In genomic region chr19:45097450-45097775, GRCh38 we compare ENCODE assay signal across 12 cellular contexts. TPM values are rescaled to one million over a fixed set of nuclear protein-coding genes. Genes with fewer than 3 reads are reported as not detected.
DNase-seq lines count a peak whose midpoint lies in the region; ATAC-seq and TF ChIP-seq lines count a peak whose summit lies in the region.
"Had no signal": no experiment of that assay in that cellular context is flagged by ENCODE, and none has a peak within 500 bp of the region (broad histone marks: within the 10 kb centered on the region; RNA-seq: fewer than 3 reads in every experiment).

No MANE protein-coding gene starts in this region.

- peaks cover 23% of the 10 kb centered on the region for H3K27me3 Mint-ChIP-seq in GM23338 (ENCODE audit: insufficient read depth, low read depth, poor library complexity)

- H3K9me3 Mint-ChIP-seq in GM23338 = no peaks in the 10 kb centered on the region
- no peaks in the 10 kb centered on the region for H3K9me3 Mint-ChIP-seq in stimulated activated effector memory CD8-positive, alpha-beta T cell treated with anti-CD3 and anti-CD28 coated beads, Interleukin-12 subunit alpha, Interleukin-12 subunit beta, amount 100 ng/mL, for 72 hours

- no peaks in the 10 kb centered on the region for H3K9me2 ChIP-seq in GM23338 (ENCODE audit: insufficient read depth)

- H3K4me3 ChIP-seq in GM23338 (no peak overlapping the region), RWPE2 (ENCODE audit: severe bottlenecking) (no peak overlapping the region), fibroblast of lung (replicated peaks in 1 of 4; ENCODE audit: control extremely low read depth in 1 of 4, insufficient read depth in 1 of 4, low read depth in 3 of 4, low read length in 4 of 4) (no peak overlapping the region)
- H3K4me3 ChIP-seq: heart right ventricle had no signal

- peaks cover 68% of the 10 kb centered on the region for H3K4me1 Mint-ChIP-seq in GM23338
- H3K4me1 Mint-ChIP-seq in stimulated activated effector memory CD8-positive, alpha-beta T cell treated with anti-CD3 and anti-CD28 coated beads, Interleukin-12 subunit alpha, Interleukin-12 subunit beta, amount 100 ng/mL, for 72 hours = peaks cover 86% of the 10 kb centered on the region

- ATAC-seq in GM23338 (no peak), RWPE2 (ENCODE audit: low read depth) (no peak), HG03354 (IDR thresholded peaks at IDR 0.05; ENCODE audit: poor library complexity, severe bottlenecking, unreplicated experiment) (no peak), HG02852 (IDR thresholded peaks at IDR 0.05; ENCODE audit: unreplicated experiment) (no peak)
- ATAC-seq in stimulated activated effector memory CD8-positive, alpha-beta T cell treated with anti-CD3 and anti-CD28 coated beads, Interleukin-12 subunit alpha, Interleukin-12 subunit beta, amount 100 ng/mL, for 72 hours = no peak

- H3K27me3 ChIP-seq in GM23338 (ENCODE audit: insufficient read depth) = no peaks in the 10 kb centered on the region
- no peaks in the 10 kb centered on the region for H3K27me3 ChIP-seq in RWPE2 (ENCODE audit: insufficient read depth, poor library complexity, severe bottlenecking)
- no peaks in the 10 kb centered on the region for H3K27me3 ChIP-seq in fibroblast of lung (ENCODE audit: control insufficient read depth, insufficient read depth, low read length)
- H3K27me3 ChIP-seq: heart right ventricle had no signal

- H3K4me1 ChIP-seq in GM23338 (ENCODE audit: insufficient read depth) (peaks cover 22% of the 10 kb centered on the region), RWPE2 (ENCODE audit: insufficient read depth, poor library complexity, severe bottlenecking) (peaks cover 20% of the 10 kb centered on the region), fibroblast of lung (ENCODE audit: control insufficient read depth, extremely low read depth, insufficient read depth, low read length) (peaks cover 42% of the 10 kb centered on the region)

- no peak overlapping the region for H3K4me3 Mint-ChIP-seq in GM23338
- no peak overlapping the region for H3K4me3 Mint-ChIP-seq in stimulated activated effector memory CD8-positive, alpha-beta T cell treated with anti-CD3 and anti-CD28 coated beads, Interleukin-12 subunit alpha, Interleukin-12 subunit beta, amount 100 ng/mL, for 72 hours

- peaks cover 4% of the 10 kb centered on the region; the same call in 2 of the 3 replicates for H3K36me3 Mint-ChIP-seq in GM23338 (ENCODE audit: low read depth)
- peaks cover 34% of the 10 kb centered on the region for H3K36me3 Mint-ChIP-seq in stimulated activated effector memory CD8-positive, alpha-beta T cell treated with anti-CD3 and anti-CD28 coated beads, Interleukin-12 subunit alpha, Interleukin-12 subunit beta, amount 100 ng/mL, for 72 hours

- H3K9ac ChIP-seq in fibroblast of lung (ENCODE audit: insufficient read depth, low read length) = no peak overlapping the region

- H2AFZ ChIP-seq in GM23338 (no peak overlapping the region), fibroblast of lung (ENCODE audit: low read length) (no peak overlapping the region)

- no peak for DNase-seq in GM23338 (ENCODE audit: low spot score)
- no peak for DNase-seq in RWPE2 (ENCODE audit: low spot score)
- no peak for DNase-seq in fibroblast of lung (ENCODE audit: low read depth in 2 of 2)
- no peak for DNase-seq in stimulated activated effector memory CD8-positive, alpha-beta T cell treated with anti-CD3 and anti-CD28 coated beads, Interleukin-12 subunit alpha, Interleukin-12 subunit beta, amount 100 ng/mL, for 72 hours (ENCODE audit: low spot score in 2 of 2)
- no peak for DNase-seq in NCI-H345 (lab: John Stamatoyannopoulos, UW)
- DNase-seq: activated T-cell treated with anti-CD3 and anti-CD28 coated beads for 4 hours, heart right ventricle, NCI-H1436 treated with DMSO at 0.1 percent for 48 hours had no signal

- H3K79me2 ChIP-seq in GM23338 (replicated peaks; ENCODE audit: insufficient read depth) (peaks cover 94% of the 10 kb centered on the region), fibroblast of lung (ENCODE audit: control insufficient read depth, insufficient read depth, low read length) (peaks cover 92% of the 10 kb centered on the region)

- no peaks in the 10 kb centered on the region for H3K9me3 ChIP-seq in RWPE2 (ENCODE audit: severe bottlenecking)
- no peaks in the 10 kb centered on the region for H3K9me3 ChIP-seq in fibroblast of lung (ENCODE audit: control insufficient read depth, insufficient read depth, low read depth, low read length)
- H3K9me3 ChIP-seq: heart right ventricle had no signal

- TF ChIP-seq CTCF in GM23338 (conservative IDR thresholded peaks at IDR 0.05; ENCODE audit: low read depth in 2 of 2) = no peak
- TF ChIP-seq CTCF in RWPE2 (IDR thresholded peaks at IDR 0.05; ENCODE audit: poor library complexity, severe bottlenecking) = no peak
- no peak for TF ChIP-seq CTCF in fibroblast of lung (conservative IDR thresholded peaks at IDR 0.05 in 1 of 2, IDR thresholded peaks at IDR 0.05 in 1 of 2; ENCODE audit: low read depth in 1 of 2, low read length in 2 of 2)

- 0 out of 2 replicates have a peak overlapping the region, but pooled peaks have one; percentile 54 for H3K27ac Mint-ChIP-seq in GM23338
- peak overlapping the region; percentile 78 for H3K27ac Mint-ChIP-seq in stimulated activated effector memory CD8-positive, alpha-beta T cell treated with anti-CD3 and anti-CD28 coated beads, Interleukin-12 subunit alpha, Interleukin-12 subunit beta, amount 100 ng/mL, for 72 hours

- H3K27ac ChIP-seq in GM23338 (ENCODE audit: low read depth) (no peak overlapping the region), RWPE2 (ENCODE audit: poor library complexity, severe bottlenecking) (peak overlapping the region; percentile 48), fibroblast of lung (ENCODE audit: insufficient read depth, low read length) (peak overlapping the region; percentile 74)
- H3K27ac ChIP-seq: VCaP had no signal

- H4K20me1 ChIP-seq in GM23338 (replicated peaks; ENCODE audit: insufficient read depth) = peaks cover 68% of the 10 kb centered on the region
- H4K20me1 ChIP-seq in fibroblast of lung (ENCODE audit: control insufficient read depth, extremely low read depth, insufficient read depth, low read length) = no peaks in the 10 kb centered on the region

- H3K36me3 ChIP-seq in GM23338 (ENCODE audit: insufficient read depth) (no peaks in the 10 kb centered on the region), RWPE2 (ENCODE audit: low read depth) (no peaks in the 10 kb centered on the region; the same call in 1 of the 2 replicates), fibroblast of lung (ENCODE audit: control insufficient read depth, insufficient read depth, low read length) (no peaks in the 10 kb centered on the region)

- H3K4me2 ChIP-seq in GM23338 = no peak overlapping the region
- no peak overlapping the region for H3K4me2 ChIP-seq in fibroblast of lung (ENCODE audit: extremely low read depth, insufficient read depth, low read length)

- no peaks in the 10 kb centered on the region for H3F3A ChIP-seq in GM23338 (replicated peaks; ENCODE audit: low read depth)

TF ChIP-seq in GM23338, 12 proteins besides CTCF, POLR2A, EP300 and RAD21:
- TF ChIP-seq STAT1 (IDR thresholded peaks at IDR 0.05; ENCODE audit: unreplicated experiment) = no peak
- no peak for TF ChIP-seq NANOG (IDR thresholded peaks at IDR 0.05; ENCODE audit: borderline replicate concordance)
- no peak for TF ChIP-seq ETS1 (IDR thresholded peaks at IDR 0.05)

RNA-seq across cellular contexts. Expression of gene PPP1R37, which starts 4.4 kb away (rescaled TPM):
- total RNA-seq in GM23338 (2014; rRNA removed; shearing (Covaris generic)) = 33.3 and 47.2 TPM in 2 replicates
- 6.9 and 7.8 TPM in 2 replicates for polyA plus RNA-seq in GM23338 (2016; fragmentation: Nextera tagmentation; extraction: Ambion mirVana)
- total RNA-seq in fibroblast of lung = 34.4 and 36.0 TPM in 2 replicates
- polyA plus RNA-seq in fibroblast of lung = 11.3 and 12.3 TPM in 2 replicates
- polyA plus RNA-seq in fibroblast of lung (2012) = 20.1 and 25.3 TPM in 2 replicates
- 14.0 and 19.4 TPM in 2 replicates for polyA minus RNA-seq in fibroblast of lung (ENCODE audit: low replicate concordance)

RNA-seq across cellular contexts. Expression of gene GEMIN7, which starts 18.4 kb away (rescaled TPM):
- 49.6 and 52.6 TPM in 2 replicates for total RNA-seq in GM23338 (2014; rRNA removed; shearing (Covaris generic))
- polyA plus RNA-seq in GM23338 (2016; fragmentation: Nextera tagmentation; extraction: Ambion mirVana) = 90.5 and 91.6 TPM in 2 replicates
- 12.3 and 15.7 TPM in 2 replicates for total RNA-seq in fibroblast of lung
- polyA plus RNA-seq in fibroblast of lung = 18.0 and 19.0 TPM in 2 replicates
- polyA plus RNA-seq in fibroblast of lung (2012) = 24.7 and 31.4 TPM in 2 replicates
- 4.3 and 17.5 TPM in 2 replicates for polyA minus RNA-seq in fibroblast of lung (ENCODE audit: low replicate concordance)

RNA-seq across cellular contexts. Expression of gene ZNF296, which starts 21.1 kb away (rescaled TPM):
- total RNA-seq in GM23338 (2014; rRNA removed; shearing (Covaris generic)) = 10.3 and 13.4 TPM in 2 replicates
- polyA plus RNA-seq in GM23338 (2016; fragmentation: Nextera tagmentation; extraction: Ambion mirVana) = 16.5 and 18.6 TPM in 2 replicates
- not detected in 2 replicates for total RNA-seq in fibroblast of lung
- 0.03 and 0.08 TPM in 2 replicates for polyA plus RNA-seq in fibroblast of lung
- polyA plus RNA-seq in fibroblast of lung (2012) = 0.23 and 0.58 TPM in 2 replicates
- 0.19 and 0.24 TPM in 2 replicates for polyA minus RNA-seq in fibroblast of lung (ENCODE audit: low replicate concordance)
- total RNA-seq: H4 had no signal

RNA-seq across cellular contexts. Expression of gene CLASRP, which starts 58.6 kb away (rescaled TPM):
- total RNA-seq in GM23338 (2014; rRNA removed; shearing (Covaris generic)) = 78.7 and 92.3 TPM in 2 replicates
- 26.5 and 27.1 TPM in 2 replicates for polyA plus RNA-seq in GM23338 (2016; fragmentation: Nextera tagmentation; extraction: Ambion mirVana)
- total RNA-seq in fibroblast of lung = 12.1 and 15.7 TPM in 2 replicates
- 12.1 and 17.9 TPM in 2 replicates for polyA plus RNA-seq in fibroblast of lung
- 32.3 and 34.1 TPM in 2 replicates for polyA plus RNA-seq in fibroblast of lung (2012)
- polyA minus RNA-seq in fibroblast of lung (ENCODE audit: low replicate concordance) = 25.2 and 25.9 TPM in 2 replicates

Comparison
In these comparisons a context has a peak if more than half of its experiments do, and no peak if none do; other contexts are left out.
1. RNA of gene ZNF296, which starts 21.1 kb away (total RNA-seq): 10.3 to 13.4 TPM in GM23338; not detected in fibroblast of lung; every median in the first group is over 10 times any median in the second.